Comparison of ENCODE assay signal across 1 cellular context in the genomic region with DNA sequence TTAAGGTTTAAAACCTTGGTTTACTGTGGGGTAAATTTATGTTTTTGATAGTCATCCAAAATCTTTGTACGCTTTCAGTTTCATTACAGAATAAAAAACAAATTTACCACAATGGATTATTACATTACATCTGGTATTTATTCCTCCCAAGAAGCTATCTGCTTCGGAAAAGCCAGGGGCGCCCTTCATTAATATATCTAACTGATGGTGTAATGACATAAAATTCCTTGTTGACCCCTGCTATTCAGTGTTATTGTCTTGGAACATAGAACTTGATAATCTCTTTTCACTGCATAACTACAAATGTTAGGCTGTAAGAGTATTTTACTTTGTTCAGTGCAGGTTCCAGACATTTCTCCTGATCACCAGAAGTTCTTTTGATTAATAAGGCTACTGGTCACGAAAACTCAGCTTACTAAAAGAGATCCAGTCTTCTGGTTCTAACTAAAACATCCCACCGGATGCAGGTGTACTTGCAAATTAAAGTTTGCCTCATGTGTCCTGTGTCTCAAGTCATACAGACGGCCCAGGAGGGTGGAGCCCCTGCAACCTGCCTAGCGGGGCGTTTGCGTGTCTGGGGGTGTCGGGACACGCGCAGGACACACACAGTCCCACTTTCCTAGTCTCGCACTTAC.
TF ChIP-seq lines count a peak whose summit lies in the region.

No MANE protein-coding gene starts in this region.

TF ChIP-seq in SK-N-SH, 30 proteins besides CTCF, POLR2A, EP300 and RAD21 (continued from another document):
- TF ChIP-seq, protein P1, sequence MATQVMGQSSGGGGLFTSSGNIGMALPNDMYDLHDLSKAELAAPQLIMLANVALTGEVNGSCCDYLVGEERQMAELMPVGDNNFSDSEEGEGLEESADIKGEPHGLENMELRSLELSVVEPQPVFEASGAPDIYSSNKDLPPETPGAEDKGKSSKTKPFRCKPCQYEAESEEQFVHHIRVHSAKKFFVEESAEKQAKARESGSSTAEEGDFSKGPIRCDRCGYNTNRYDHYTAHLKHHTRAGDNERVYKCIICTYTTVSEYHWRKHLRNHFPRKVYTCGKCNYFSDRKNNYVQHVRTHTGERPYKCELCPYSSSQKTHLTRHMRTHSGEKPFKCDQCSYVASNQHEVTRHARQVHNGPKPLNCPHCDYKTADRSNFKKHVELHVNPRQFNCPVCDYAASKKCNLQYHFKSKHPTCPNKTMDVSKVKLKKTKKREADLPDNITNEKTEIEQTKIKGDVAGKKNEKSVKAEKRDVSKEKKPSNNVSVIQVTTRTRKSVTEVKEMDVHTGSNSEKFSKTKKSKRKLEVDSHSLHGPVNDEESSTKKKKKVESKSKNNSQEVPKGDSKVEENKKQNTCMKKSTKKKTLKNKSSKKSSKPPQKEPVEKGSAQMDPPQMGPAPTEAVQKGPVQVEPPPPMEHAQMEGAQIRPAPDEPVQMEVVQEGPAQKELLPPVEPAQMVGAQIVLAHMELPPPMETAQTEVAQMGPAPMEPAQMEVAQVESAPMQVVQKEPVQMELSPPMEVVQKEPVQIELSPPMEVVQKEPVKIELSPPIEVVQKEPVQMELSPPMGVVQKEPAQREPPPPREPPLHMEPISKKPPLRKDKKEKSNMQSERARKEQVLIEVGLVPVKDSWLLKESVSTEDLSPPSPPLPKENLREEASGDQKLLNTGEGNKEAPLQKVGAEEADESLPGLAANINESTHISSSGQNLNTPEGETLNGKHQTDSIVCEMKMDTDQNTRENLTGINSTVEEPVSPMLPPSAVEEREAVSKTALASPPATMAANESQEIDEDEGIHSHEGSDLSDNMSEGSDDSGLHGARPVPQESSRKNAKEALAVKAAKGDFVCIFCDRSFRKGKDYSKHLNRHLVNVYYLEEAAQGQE (IDR thresholded peaks at IDR 0.05; ENCODE audit: low read depth, low read length) = no peak
- TF ChIP-seq GABPA (IDR thresholded peaks at IDR 0.05; ENCODE audit: low read depth) = no peak
- no peak for TF ChIP-seq RXRA (IDR thresholded peaks at IDR 0.05; ENCODE audit: borderline replicate concordance, low read depth)
- no peak for TF ChIP-seq TAF1 (IDR thresholded peaks at IDR 0.05; ENCODE audit: borderline replicate concordance, low read depth, low read length)
- no peak for TF ChIP-seq YY1 (IDR thresholded peaks at IDR 0.05; ENCODE audit: low read depth)
- TF ChIP-seq, protein P2, sequence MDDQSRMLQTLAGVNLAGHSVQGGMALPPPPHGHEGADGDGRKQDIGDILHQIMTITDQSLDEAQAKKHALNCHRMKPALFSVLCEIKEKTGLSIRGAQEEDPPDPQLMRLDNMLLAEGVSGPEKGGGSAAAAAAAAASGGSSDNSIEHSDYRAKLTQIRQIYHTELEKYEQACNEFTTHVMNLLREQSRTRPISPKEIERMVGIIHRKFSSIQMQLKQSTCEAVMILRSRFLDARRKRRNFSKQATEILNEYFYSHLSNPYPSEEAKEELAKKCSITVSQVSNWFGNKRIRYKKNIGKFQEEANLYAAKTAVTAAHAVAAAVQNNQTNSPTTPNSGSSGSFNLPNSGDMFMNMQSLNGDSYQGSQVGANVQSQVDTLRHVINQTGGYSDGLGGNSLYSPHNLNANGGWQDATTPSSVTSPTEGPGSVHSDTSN (IDR thresholded peaks at IDR 0.05) = no peak
- TF ChIP-seq ELF1 (IDR thresholded peaks at IDR 0.05) = no peak
- TF ChIP-seq, protein P3, sequence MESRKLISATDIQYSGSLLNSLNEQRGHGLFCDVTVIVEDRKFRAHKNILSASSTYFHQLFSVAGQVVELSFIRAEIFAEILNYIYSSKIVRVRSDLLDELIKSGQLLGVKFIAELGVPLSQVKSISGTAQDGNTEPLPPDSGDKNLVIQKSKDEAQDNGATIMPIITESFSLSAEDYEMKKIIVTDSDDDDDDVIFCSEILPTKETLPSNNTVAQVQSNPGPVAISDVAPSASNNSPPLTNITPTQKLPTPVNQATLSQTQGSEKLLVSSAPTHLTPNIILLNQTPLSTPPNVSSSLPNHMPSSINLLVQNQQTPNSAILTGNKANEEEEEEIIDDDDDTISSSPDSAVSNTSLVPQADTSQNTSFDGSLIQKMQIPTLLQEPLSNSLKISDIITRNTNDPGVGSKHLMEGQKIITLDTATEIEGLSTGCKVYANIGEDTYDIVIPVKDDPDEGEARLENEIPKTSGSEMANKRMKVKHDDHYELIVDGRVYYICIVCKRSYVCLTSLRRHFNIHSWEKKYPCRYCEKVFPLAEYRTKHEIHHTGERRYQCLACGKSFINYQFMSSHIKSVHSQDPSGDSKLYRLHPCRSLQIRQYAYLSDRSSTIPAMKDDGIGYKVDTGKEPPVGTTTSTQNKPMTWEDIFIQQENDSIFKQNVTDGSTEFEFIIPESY (IDR thresholded peaks at IDR 0.05; ENCODE audit: borderline replicate concordance, low read depth) = no peak
- 0 out of 2 replicates have a peak, but pooled peaks have one; percentile 23 for TF ChIP-seq RCOR1 (IDR thresholded peaks at IDR 0.05; ENCODE audit: low read length)
- no peak for TF ChIP-seq RFX5 (IDR thresholded peaks at IDR 0.05; ENCODE audit: low read length)
- TF ChIP-seq POLR2AphosphoS5 (IDR thresholded peaks at IDR 0.05; ENCODE audit: low read depth, low read length) = no peak
- TF ChIP-seq SIN3A (IDR thresholded peaks at IDR 0.05; ENCODE audit: borderline replicate concordance, low read depth, low read length) = 0 out of 2 replicates have a peak, but pooled peaks have one; percentile 20
- no peak for TF ChIP-seq TCF12 (IDR thresholded peaks at IDR 0.05)
- no peak for TF ChIP-seq NRF1 (IDR thresholded peaks at IDR 0.05; ENCODE audit: low read depth, low read length)
- TF ChIP-seq, protein P4, sequence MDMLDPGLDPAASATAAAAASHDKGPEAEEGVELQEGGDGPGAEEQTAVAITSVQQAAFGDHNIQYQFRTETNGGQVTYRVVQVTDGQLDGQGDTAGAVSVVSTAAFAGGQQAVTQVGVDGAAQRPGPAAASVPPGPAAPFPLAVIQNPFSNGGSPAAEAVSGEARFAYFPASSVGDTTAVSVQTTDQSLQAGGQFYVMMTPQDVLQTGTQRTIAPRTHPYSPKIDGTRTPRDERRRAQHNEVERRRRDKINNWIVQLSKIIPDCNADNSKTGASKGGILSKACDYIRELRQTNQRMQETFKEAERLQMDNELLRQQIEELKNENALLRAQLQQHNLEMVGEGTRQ (IDR thresholded peaks at IDR 0.05; ENCODE audit: borderline replicate concordance, low read depth, low read length) = no peak
